ENCODE assay signal across 24 cellular contexts in the genomic region with DNA sequence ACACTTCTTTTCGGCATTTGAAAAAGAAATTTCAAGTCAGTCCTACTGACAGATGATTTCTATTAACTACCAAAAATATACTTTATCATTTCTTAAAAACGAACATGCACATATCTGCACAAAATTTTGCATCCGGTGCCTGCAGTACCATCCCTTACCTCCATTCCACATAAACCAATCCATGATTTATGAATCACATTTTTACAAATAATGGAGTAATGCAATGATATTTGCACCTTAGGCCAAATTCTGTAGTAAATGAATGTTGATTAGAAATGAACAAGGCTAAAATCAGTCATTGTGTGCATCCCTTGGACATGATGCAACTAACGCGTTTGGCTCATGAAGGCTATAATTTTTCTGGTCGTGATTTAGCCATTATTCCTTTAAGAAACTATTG. TPM values are rescaled to one million over a fixed set of nuclear protein-coding genes. Genes with fewer than 3 reads are reported as not detected.
"Had no signal": no experiment of that assay in that cellular context is flagged by ENCODE, and none has a peak within 500 bp of the region (broad histone marks: within the 10 kb centered on the region; RNA-seq: fewer than 3 reads in every experiment).

No MANE protein-coding gene starts in this region.

- DNase-seq: caudate nucleus; dorsolateral prefrontal cortex; effector CD8-positive, alpha-beta T cell; foreskin keratinocyte; head of caudate nucleus; kidney; left colon; mesendoderm; naive thymus-derived CD4-positive, alpha-beta T cell; occipital lobe; psoas muscle; retina; right lobe of liver; stimulated activated CD4-positive, alpha-beta T cell treated with anti-CD3 and anti-CD28 coated beads, Interleukin-1b, Interleukin-23, amount 100 ng/mL, for 48 hours; stimulated activated CD4-positive, alpha-beta T cell treated with anti-CD3 and anti-CD28 coated beads, Interleukin-4, amount 100 ng/mL, for 24 hours had no signal

- H3K4me1 Mint-ChIP-seq: naive thymus-derived CD4-positive, alpha-beta T cell; stimulated activated memory B cell treated with anti-CD40 and anti-IgM and Interleukin-4, amounts not matched to agents 10 μg/mL and 1 μg/mL and 100 μg/mL, for 72 hours had no signal

- ATAC-seq: foreskin keratinocyte; left colon; naive thymus-derived CD4-positive, alpha-beta T cell; psoas muscle; right lobe of liver; stimulated activated memory B cell treated with anti-CD40 and anti-IgM and Interleukin-4, amounts not matched to agents 10 μg/mL and 1 μg/mL and 100 μg/mL, for 72 hours had no signal

- H3K9me3 Mint-ChIP-seq: stimulated activated memory B cell treated with anti-CD40 and anti-IgM and Interleukin-4, amounts not matched to agents 10 μg/mL and 1 μg/mL and 100 μg/mL, for 72 hours had no signal

- H3K27ac ChIP-seq: coronary artery, dorsolateral prefrontal cortex, epithelial cell of prostate, esophagus muscularis mucosa, foreskin keratinocyte, hepatocyte, parathyroid adenoma, psoas muscle, right lobe of liver, tibial nerve had no signal

- H3K27me3 ChIP-seq: dorsolateral prefrontal cortex, esophagus muscularis mucosa, foreskin keratinocyte, hepatocyte, right lobe of liver, tibial nerve had no signal

- H3K27me3 Mint-ChIP-seq: naive thymus-derived CD4-positive, alpha-beta T cell; stimulated activated memory B cell treated with anti-CD40 and anti-IgM and Interleukin-4, amounts not matched to agents 10 μg/mL and 1 μg/mL and 100 μg/mL, for 72 hours; stimulated activated naive CD8-positive, alpha-beta T cell treated with anti-CD3 and anti-CD28 coated beads, Interleukin-15, Interleukin-2, amounts not matched to agents 100 ng/mL and 50 ng/mL, for 24 hours had no signal

- H3K9ac ChIP-seq: parathyroid adenoma had no signal

- H3K4me1 ChIP-seq: foreskin keratinocyte, parathyroid adenoma, psoas muscle, right lobe of liver, tibial nerve had no signal

- H3K4me3 Mint-ChIP-seq: naive thymus-derived CD4-positive, alpha-beta T cell; stimulated activated memory B cell treated with anti-CD40 and anti-IgM and Interleukin-4, amounts not matched to agents 10 μg/mL and 1 μg/mL and 100 μg/mL, for 72 hours; stimulated activated naive CD8-positive, alpha-beta T cell treated with anti-CD3 and anti-CD28 coated beads, Interleukin-15, Interleukin-2, amounts not matched to agents 100 ng/mL and 50 ng/mL, for 24 hours had no signal

- H3K36me3 Mint-ChIP-seq: naive thymus-derived CD4-positive, alpha-beta T cell; stimulated activated memory B cell treated with anti-CD40 and anti-IgM and Interleukin-4, amounts not matched to agents 10 μg/mL and 1 μg/mL and 100 μg/mL, for 72 hours had no signal

- H3K36me3 ChIP-seq: esophagus muscularis mucosa, right lobe of liver, tibial nerve had no signal

- H3K4me3 ChIP-seq: coronary artery, dorsolateral prefrontal cortex, esophagus muscularis mucosa, hepatocyte, psoas muscle, right lobe of liver, tibial nerve had no signal

- H3K9me3 ChIP-seq: esophagus muscularis mucosa, psoas muscle, right lobe of liver, tibial nerve had no signal

- H3K27ac Mint-ChIP-seq: naive thymus-derived CD4-positive, alpha-beta T cell; stimulated activated memory B cell treated with anti-CD40 and anti-IgM and Interleukin-4, amounts not matched to agents 10 μg/mL and 1 μg/mL and 100 μg/mL, for 72 hours; stimulated activated naive CD8-positive, alpha-beta T cell treated with anti-CD3 and anti-CD28 coated beads, Interleukin-15, Interleukin-2, amounts not matched to agents 100 ng/mL and 50 ng/mL, for 24 hours had no signal

RNA-seq across cellular contexts. Expression of gene ROBO2, which starts 46.5 kb away (rescaled TPM):
- total RNA-seq: lung microvascular endothelial cell; naive thymus-derived CD4-positive, alpha-beta T cell had no signal
- polyA plus RNA-seq: naive thymus-derived CD4-positive, alpha-beta T cell had no signal
